In genomic region chr15:73017987-73018386, GRCh38 we compare ENCODE assay signal across 20 cellular contexts.
"Had no signal": no experiment of that assay in that cellular context is flagged by ENCODE, and none has a peak within 500 bp of the region (broad histone marks: within the 10 kb centered on the region; RNA-seq: fewer than 3 reads in every experiment).

No MANE protein-coding gene starts in this region.

- H3K36me3 ChIP-seq: adrenal gland had no signal

- DNase-seq: activated CD4-positive, alpha-beta T cell treated with anti-CD3 and anti-CD28 coated beads for 4 hours; activated CD8-positive, alpha-beta memory T cell treated with anti-CD3 and anti-CD28 coated beads, Interleukin-2, amount 50 U/mL, for 4 hours; activated CD8-positive, alpha-beta T cell treated with anti-CD3 and anti-CD28 coated beads for 36 hours; activated naive CD4-positive, alpha-beta T cell treated with anti-CD3 and anti-CD28 coated beads, Interleukin-2, amount 50 U/mL, for 16 hours; activated naive CD8-positive, alpha-beta T cell treated with anti-CD3 and anti-CD28 coated beads, Interleukin-2, amount 10 ng/mL, durations not matched to agents 7 days and 5 days; activated T-cell treated with anti-CD3 and anti-CD28 coated beads, Interleukin-2, amount 50 U/mL, for 72 hours; adrenal gland; anterior cingulate cortex; cerebellar nuclear complex; Kasumi-1; KBM-7; NCI-H1930; NCI-H2107; NCI-H446; NCI-H524 treated with DMSO at 0.1 percent for 48 hours; PC-3; SHP77 treated with DMSO at 0.1 percent for 48 hours had no signal

- ATAC-seq: activated CD4-positive, CD25-positive, alpha-beta regulatory T cell treated with anti-CD3 and anti-CD28 coated beads, Interleukin-2, amount 50 U/mL, for 24 hours; activated CD8-positive, alpha-beta T cell treated with anti-CD3 and anti-CD28 coated beads for 36 hours; activated T-cell treated with anti-CD3 and anti-CD28 coated beads, Interleukin-2, amount 50 U/mL, for 72 hours; PC-3 had no signal

- H3K27ac ChIP-seq: adrenal gland had no signal

- H3K27ac Mint-ChIP-seq: activated CD8-positive, alpha-beta T cell treated with anti-CD3 and anti-CD28 coated beads for 36 hours; activated naive CD8-positive, alpha-beta T cell treated with anti-CD3 and anti-CD28 coated beads, Interleukin-2, amount 10 ng/mL, durations not matched to agents 7 days and 5 days; activated T-cell treated with anti-CD3 and anti-CD28 coated beads, Interleukin-2, amount 50 U/mL, for 72 hours; activated T-helper 2 cell treated with anti-CD3 and anti-CD28 coated beads, Interferon-gamma antibody, Interleukin-2, Interleukin-4, amounts not matched to agents 10 μg/mL and 5 μg/mL and 100 μg/mL, durations not matched to agents 14 hours and 24 hours and 36 hours; T-helper 1 cell treated with Interleukin-12 subunit alpha and Interleukin-12 subunit beta and Interleukin-4 antibody, amounts not matched to agents 30 μg/mL and 1 μg/mL, for 36 hours had no signal

- H3K27me3 ChIP-seq: adrenal gland had no signal

- H3K4me3 Mint-ChIP-seq: activated CD8-positive, alpha-beta T cell treated with anti-CD3 and anti-CD28 coated beads for 36 hours; activated naive CD8-positive, alpha-beta T cell treated with anti-CD3 and anti-CD28 coated beads, Interleukin-2, amount 10 ng/mL, durations not matched to agents 7 days and 5 days; activated T-cell treated with anti-CD3 and anti-CD28 coated beads, Interleukin-2, amount 50 U/mL, for 72 hours; T-helper 1 cell treated with Interleukin-12 subunit alpha and Interleukin-12 subunit beta and Interleukin-4 antibody, amounts not matched to agents 30 μg/mL and 1 μg/mL, for 36 hours had no signal

- H3K9me3 Mint-ChIP-seq: activated CD8-positive, alpha-beta T cell treated with anti-CD3 and anti-CD28 coated beads for 36 hours; activated naive CD8-positive, alpha-beta T cell treated with anti-CD3 and anti-CD28 coated beads, Interleukin-2, amount 10 ng/mL, durations not matched to agents 7 days and 5 days; activated T-cell treated with anti-CD3 and anti-CD28 coated beads, Interleukin-2, amount 50 U/mL, for 72 hours; activated T-helper 2 cell treated with anti-CD3 and anti-CD28 coated beads, Interferon-gamma antibody, Interleukin-2, Interleukin-4, amounts not matched to agents 10 μg/mL and 5 μg/mL and 100 μg/mL, durations not matched to agents 14 hours and 24 hours and 36 hours; T-helper 1 cell treated with Interleukin-12 subunit alpha and Interleukin-12 subunit beta and Interleukin-4 antibody, amounts not matched to agents 30 μg/mL and 1 μg/mL, for 36 hours had no signal

- H3K4me3 ChIP-seq: adrenal gland had no signal

- H3K4me1 ChIP-seq: adrenal gland had no signal

- H3K36me3 Mint-ChIP-seq: activated naive CD8-positive, alpha-beta T cell treated with anti-CD3 and anti-CD28 coated beads, Interleukin-2, amount 10 ng/mL, durations not matched to agents 7 days and 5 days had no signal

- H3K9me3 ChIP-seq: adrenal gland had no signal
